ENCODE assay signal across 9 cellular contexts in genomic region chr2:165357758-165358157, GRCh38.
DNase-seq lines count a peak whose midpoint lies in the region; ATAC-seq and TF ChIP-seq lines count a peak whose summit lies in the region.
"Had no signal": no experiment of that assay in that cellular context is flagged by ENCODE, and none has a peak within 500 bp of the region (broad histone marks: within the 10 kb centered on the region; RNA-seq: fewer than 3 reads in every experiment).

No MANE protein-coding gene starts in this region.

- ATAC-seq in HG02571 (IDR thresholded peaks at IDR 0.05; ENCODE audit: unreplicated experiment) = peak; percentile 69
- no peak for ATAC-seq in activated CD4-positive, CD25-positive, alpha-beta regulatory T cell treated with anti-CD3 and anti-CD28 coated beads, Interleukin-2, amount 50 U/mL, for 24 hours

- CTCF ChIA-PET in HEK293T (lab: Yijun Ruan, JAX) = no interaction called here

- DNase-seq in GM04504 (ENCODE audit: low read depth) (peak; percentile 35), NCI-H446 (lab: John Stamatoyannopoulos, UW) (peak; percentile 32 to 79), HEK293T (ENCODE audit: extremely low spot score) (no peak), COR-L47 (lab: John Stamatoyannopoulos, UW) (no peak)
- no peak for DNase-seq in activated naive CD4-positive, alpha-beta T cell treated with anti-CD3 and anti-CD28 coated beads, Interleukin-2, amount 50 U/mL, for 16 hours

- H3K27me3 ChIP-seq in iPS-15b (ENCODE audit: control insufficient read depth, insufficient read depth, low read length) = no peaks in the 10 kb centered on the region
- H3K27me3 ChIP-seq: SJSA1 had no signal

- no peaks in the 10 kb centered on the region for H3K9me3 ChIP-seq in iPS-15b (ENCODE audit: control insufficient read depth, insufficient read depth, low read length)
- H3K9me3 ChIP-seq: SJSA1 had no signal

- no peak overlapping the region for H3K4me3 ChIP-seq in iPS-15b (ENCODE audit: low read depth, low read length)
- H3K4me3 ChIP-seq: SJSA1 had no signal

- H3K4me1 ChIP-seq in iPS-15b (ENCODE audit: control insufficient read depth, insufficient read depth, low read length) = no peaks in the 10 kb centered on the region
- H3K4me1 ChIP-seq: SJSA1 had no signal

- no peaks in the 10 kb centered on the region for H3K36me3 ChIP-seq in iPS-15b (ENCODE audit: control insufficient read depth, insufficient read depth, low read length)
- H3K36me3 ChIP-seq: SJSA1 had no signal

- peak overlapping the region; percentile 0 for H3K9ac ChIP-seq in iPS-15b (ENCODE audit: low read depth, low read length)

- POLR2A ChIA-PET in HEK293T (lab: Yijun Ruan, JAX) = no interaction called here

TF ChIP-seq in HEK293T, 16 proteins besides CTCF, POLR2A, EP300 and RAD21:
- TF ChIP-seq ELF4 (IDR thresholded peaks at IDR 0.05) (no peak), FOXM1 (IDR thresholded peaks at IDR 0.05; ENCODE audit: borderline replicate concordance) (no peak), ARNT (IDR thresholded peaks at IDR 0.05) (no peak), ZNF384 (IDR thresholded peaks at IDR 0.05) (no peak), L3MBTL2 (conservative IDR thresholded peaks at IDR 0.05) (no peak), FOXK2 (IDR thresholded peaks at IDR 0.05) (no peak), TARDBP (IDR thresholded peaks at IDR 0.05) (no peak), CTBP1 (IDR thresholded peaks at IDR 0.05; ENCODE audit: borderline replicate concordance) (no peak)
- TF ChIP-seq, protein P1, sequence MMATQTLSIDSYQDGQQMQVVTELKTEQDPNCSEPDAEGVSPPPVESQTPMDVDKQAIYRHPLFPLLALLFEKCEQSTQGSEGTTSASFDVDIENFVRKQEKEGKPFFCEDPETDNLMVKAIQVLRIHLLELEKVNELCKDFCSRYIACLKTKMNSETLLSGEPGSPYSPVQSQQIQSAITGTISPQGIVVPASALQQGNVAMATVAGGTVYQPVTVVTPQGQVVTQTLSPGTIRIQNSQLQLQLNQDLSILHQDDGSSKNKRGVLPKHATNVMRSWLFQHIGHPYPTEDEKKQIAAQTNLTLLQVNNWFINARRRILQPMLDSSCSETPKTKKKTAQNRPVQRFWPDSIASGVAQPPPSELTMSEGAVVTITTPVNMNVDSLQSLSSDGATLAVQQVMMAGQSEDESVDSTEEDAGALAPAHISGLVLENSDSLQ (IDR thresholded peaks at IDR 0.05) = no peak

Comparison
In these comparisons a context has a peak if more than half of its experiments do, and no peak if none do; other contexts are left out.
1. DNase-seq: peak in GM04504 (single experiment) and NCI-H446 (2 of 2); none in HEK293T (single experiment), activated naive CD4-positive, alpha-beta T cell treated with anti-CD3 and anti-CD28 coated beads, Interleukin-2, amount 50 U/mL, for 16 hours (single experiment) and COR-L47 (single experiment).